23 cellular contexts compared by ENCODE assay signal in genomic region chr14:32090686-32091085, GRCh38. TPM values are rescaled to one million over a fixed set of nuclear protein-coding genes. Genes with fewer than 3 reads are reported as not detected.
DNase-seq lines count a peak whose midpoint lies in the region; ATAC-seq, FAIRE-seq and TF ChIP-seq lines count a peak whose summit lies in the region.
"Had no signal": no experiment of that assay in that cellular context is flagged by ENCODE, and none has a peak within 500 bp of the region (broad histone marks: within the 10 kb centered on the region; RNA-seq: fewer than 3 reads in every experiment).

No MANE protein-coding gene starts in this region.

- intact Hi-C loops in A673 (cut with micrococcal nuclease; ENCODE audit: unreplicated experiment) (no loop called here), K562 (cut with micrococcal nuclease) (no loop called here)

- CTCF ChIA-PET in A673 (lab: Charles Lee) = no interaction called here
- CTCF ChIA-PET in K562 (lab: Yijun Ruan, JAX; ENCODE audit: low intra/inter-chr PET ratio) = no interaction called here

- peaks cover 24% of the 10 kb centered on the region for H3K4me1 ChIP-seq in A673 (ENCODE audit: insufficient read depth, low read length, poor library complexity, severe bottlenecking)
- no peaks in the 10 kb centered on the region; a peak in 1 of 5 replicates for H3K4me1 ChIP-seq in K562 (replicated peaks in 1 of 2; ENCODE audit: control insufficient read depth in 2 of 2, insufficient read depth in 2 of 2, low read length in 2 of 2)

- WGBS in K562 (ENCODE audit: insufficient coverage, low coverage, missing lambda C conversion rate) = 96% methylated on average over 6 of the region's 6 CpGs

- ATAC-seq in K562 (no peak), HG03521 (IDR thresholded peaks at IDR 0.05; ENCODE audit: unreplicated experiment) (no peak)
- ATAC-seq: SK-N-SH treated with all-trans-retinoic acid at 6 μM for 48 hours had no signal

- H3K9ac ChIP-seq in K562 (ENCODE audit: insufficient read depth in 1 of 2, low read depth in 2 of 2, low read length in 2 of 2) = no peak overlapping the region

- H4K20me1 ChIP-seq in K562 (replicated peaks; ENCODE audit: control insufficient read depth, insufficient read depth, low read length) = peaks cover 4% of the 10 kb centered on the region; the same call in 1 of the 2 replicates

- in situ Hi-C loops in K562 (cut with MboI) = no loop called here

- H3K27me3 ChIP-seq in A673 (replicated peaks; ENCODE audit: insufficient read depth, low read depth, low read length, poor library complexity) (no peaks in the 10 kb centered on the region), K562 (ENCODE audit: control insufficient read depth in 2 of 2, insufficient read depth in 2 of 2, low read length in 2 of 2) (no peaks in the 10 kb centered on the region)
- H3K27me3 ChIP-seq: Peyer's patch had no signal

- TF ChIP-seq RAD21 in K562 (CRISPR knock-in tag; conservative IDR thresholded peaks at IDR 0.05 in 1 of 2, IDR thresholded peaks at IDR 0.05 in 1 of 2) = no peak

- DNase-seq in A673 (ENCODE audit: low spot score) (no peak), K562 (ENCODE audit: extremely low read depth in 1 of 4, low spot score in 3 of 4) (no peak), globus pallidus (ENCODE audit: low spot score) (peak; percentile 77), putamen (ENCODE audit: low spot score) (peak; percentile 62), GM10266 (ENCODE audit: extremely low spot score) (no peak), NCI-H1048 (lab: John Stamatoyannopoulos, UW) (no peak)
- DNase-seq: 8988T; AML-193; Calu3; CD8-positive, alpha-beta memory T cell; H7; KG1; NCI-H1092 treated with DMSO at 0.1 percent for 48 hours; NCI-H1436 treated with DMSO at 0.1 percent for 48 hours; NCI-H2029; NCI-H345; NCI-H524; NCI-H774; NK-92 treated with Interleukin-12 subunit alpha and Interleukin-12 subunit beta, amount 100 ng/mL, for 24 hours; Peyer's patch had no signal

- no peak for TF ChIP-seq EP300 in K562 (IDR thresholded peaks at IDR 0.05; ENCODE audit: low read length)

- H3K79me2 ChIP-seq in K562 (ENCODE audit: control insufficient read depth, insufficient read depth, low read length) = peaks cover 32% of the 10 kb centered on the region

- H3K36me3 ChIP-seq in A673 (ENCODE audit: insufficient read depth, low read length, poor library complexity, severe bottlenecking) = peaks cover 4% of the 10 kb centered on the region
- H3K36me3 ChIP-seq in K562 (ENCODE audit: control insufficient read depth, insufficient read depth, low read length) = peaks cover 17% of the 10 kb centered on the region; the same call in 2 of the 3 replicates

- POLR2A ChIA-PET in A673 (lab: Charles Lee; ENCODE audit: low non-redundant PET) (no interaction called here), K562 (lab: Yijun Ruan, JAX) (interaction anchor here (0.6 kb wide), 1 partner anchor 534 kb away, joined by 3 read pairs; no protein-coding TSS in a partner anchor)

- H3K4me3 ChIP-seq in A673 (ENCODE audit: low read depth, low read length, poor library complexity, severe bottlenecking) (no peak overlapping the region), K562 (no peak overlapping the region)
- H3K4me3 ChIP-seq: Peyer's patch had no signal

- no peaks in the 10 kb centered on the region for H3K9me1 ChIP-seq in K562 (ENCODE audit: control insufficient read depth, insufficient read depth, low read length)

- no peak for FAIRE-seq in K562 (lab: Jason Lieb, UNC)

- H3K27ac ChIP-seq in A673 (ENCODE audit: low read depth, low read length, poor library complexity, severe bottlenecking) (no peak overlapping the region), K562 (ENCODE audit: extremely low read depth, low read depth, low read length) (no peak overlapping the region)
- H3K27ac ChIP-seq: C4-2B, Peyer's patch had no signal

- H2AFZ ChIP-seq in K562 (ENCODE audit: low read depth, low read length) = no peak overlapping the region

- H3K9me3 ChIP-seq in A673 (ENCODE audit: low read depth, low read length, poor library complexity, severe bottlenecking) (no peaks in the 10 kb centered on the region), K562 (replicated peaks; ENCODE audit: control insufficient read depth, insufficient read depth, low read depth, low read length) (no peaks in the 10 kb centered on the region)
- H3K9me3 ChIP-seq: Peyer's patch had no signal

- no peak for TF ChIP-seq POLR2A in K562 (conservative IDR thresholded peaks at IDR 0.05)

- TF ChIP-seq CTCF in A673 (conservative IDR thresholded peaks at IDR 0.05; ENCODE audit: low read depth, low read length) (no peak), K562 (IDR thresholded peaks at IDR 0.05 in 2 of 3, conservative IDR thresholded peaks at IDR 0.05 in 1 of 3; ENCODE audit: insufficient read depth in 2 of 3, low read depth in 1 of 3, low read length in 3 of 3) (no peak), GM10266 (IDR thresholded peaks at IDR 0.05; ENCODE audit: control insufficient read depth, insufficient read depth, low read depth, missing control alignments) (no peak)

- no peak overlapping the region for H3K4me2 ChIP-seq in K562 (ENCODE audit: insufficient read depth, low read length)

- TSS peak; percentile 13 for BruUV-seq in A673 (replicated peaks; lab: Mats Ljungman, UMichigan)
- BruUV-seq in K562 (replicated peaks; lab: Mats Ljungman, UMichigan) = TSS peak; percentile 2

TF ChIP-seq in K562, 482 proteins besides CTCF, POLR2A, EP300 and RAD21:
- no peak for TF ChIP-seq KDM5B (IDR thresholded peaks at IDR 0.05; ENCODE audit: insufficient replicate concordance, low read depth, low read length)
- TF ChIP-seq ZNF232 (CRISPR knock-in tag; IDR thresholded peaks at IDR 0.05) = no peak
- TF ChIP-seq, protein P1, sequence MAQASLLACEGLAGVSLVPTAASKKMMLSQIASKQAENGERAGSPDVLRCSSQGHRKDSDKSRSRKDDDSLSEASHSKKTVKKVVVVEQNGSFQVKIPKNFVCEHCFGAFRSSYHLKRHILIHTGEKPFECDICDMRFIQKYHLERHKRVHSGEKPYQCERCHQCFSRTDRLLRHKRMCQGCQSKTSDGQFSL (CRISPR knock-in tag; IDR thresholded peaks at IDR 0.05) = no peak
- TF ChIP-seq, protein P1 (tag; IDR thresholded peaks at IDR 0.05) = no peak
- TF ChIP-seq ZNF707 (CRISPR knock-in tag; conservative IDR thresholded peaks at IDR 0.05) = no peak
- TF ChIP-seq POLR2H (tag; IDR thresholded peaks at IDR 0.05; ENCODE audit: low read depth) = no peak
- no peak for TF ChIP-seq CREM (IDR thresholded peaks at IDR 0.05; ENCODE audit: low read depth)
- TF ChIP-seq KHSRP (IDR thresholded peaks at IDR 0.05) = no peak
- TF ChIP-seq SLC30A9 (CRISPR knock-in tag; IDR thresholded peaks at IDR 0.05) = no peak
- TF ChIP-seq TFAP4 (CRISPR knock-in tag; IDR thresholded peaks at IDR 0.05; ENCODE audit: borderline replicate concordance) = no peak
- no peak for TF ChIP-seq ZBTB9 (CRISPR knock-in tag; IDR thresholded peaks at IDR 0.05)
- no peak for TF ChIP-seq BCL6 (CRISPR knock-in tag; IDR thresholded peaks at IDR 0.05)
- TF ChIP-seq ZNF197 (CRISPR knock-in tag; IDR thresholded peaks at IDR 0.05; ENCODE audit: low read depth) = no peak
- no peak for TF ChIP-seq FIP1L1 (IDR thresholded peaks at IDR 0.05; ENCODE audit: low read depth, low read length, poor library complexity, severe bottlenecking)
TF ChIP-seq in K562: peak in this region for 0.

RNA-seq across cellular contexts. Expression of gene ARHGAP5, which starts 13.6 kb away (rescaled TPM):
- 44.5 and 51.3 TPM in 2 replicates for total RNA-seq in A673 (2021)
- 4.8 and 32.4 TPM in 2 replicates for total RNA-seq in K562 (2011; cell fraction: chromatin; rRNA removed; ENCODE audit: low replicate concordance)
- 2.0 and 4.3 TPM in 2 replicates for total RNA-seq in K562 (2011; cell fraction: nucleolus; rRNA removed)
- 8.2 and 10.0 TPM in 2 replicates for total RNA-seq in K562 (2011; cell fraction: nucleoplasm; rRNA removed)
- 10.2 and 10.4 TPM in 2 replicates for total RNA-seq in K562 (2014; rRNA removed)
- 21.8 and 27.3 TPM in 2 replicates for total RNA-seq in K562 (2014; rRNA removed; fragmentation: Illumina TruSeq; extraction: Trizol)
- total RNA-seq in K562 (2015; rRNA removed; fragmentation: Illumina TruSeq; extraction: Trizol) = 21.1 and 21.2 TPM in 2 replicates
- 20.8 and 21.5 TPM in 2 replicates for total RNA-seq in K562 (2021)
- polyA plus RNA-seq in K562 (2011; rRNA removed) = 10.4 and 12.7 TPM in 2 replicates
- 1.4 and 3.6 TPM in 2 replicates for polyA plus RNA-seq in K562 (2011; cell fraction: cytosol; rRNA removed)
- 3.0 and 4.7 TPM in 2 replicates for polyA plus RNA-seq in K562 (2011; cell fraction: nucleus; rRNA removed)
- 9.6 and 11.4 TPM in 2 replicates for polyA plus RNA-seq in K562 (2012)
- polyA plus RNA-seq in K562 (2014; fragmentation: Illumina TruSeq; extraction: Trizol) = 9.6 and 12.1 TPM in 2 replicates
- 1 to 10 TPM; 3.1 to 4.4 TPM for polyA plus RNA-seq in K562 (2014; fragmentation: Nextera tagmentation; extraction: Ambion mirVana)
- polyA plus RNA-seq in K562 (2014; rRNA removed) = 6.2 and 7.6 TPM in 2 replicates
- polyA minus RNA-seq in K562 (2011; rRNA and poly(A)+ RNA removed) = 47.5 and 58.8 TPM in 2 replicates
- 13.1 and 19.8 TPM in 2 replicates for polyA minus RNA-seq in K562 (2011; cell fraction: cytosol; rRNA and poly(A)+ RNA removed)
- 8.8 and 18.4 TPM in 2 replicates for polyA minus RNA-seq in K562 (2011; cell fraction: nucleus; rRNA and poly(A)+ RNA removed)

Comparison
In these comparisons a context has a peak if more than half of its experiments do, and no peak if none do; other contexts are left out.
1. DNase-seq: peak in globus pallidus (single experiment) and putamen (single experiment); none in A673 (single experiment), K562 (0 of 4), GM10266 (single experiment) and NCI-H1048 (single experiment).